In genomic region chr2:38795016-38795415, GRCh38 we compare ENCODE assay signal across 8 cellular contexts. TPM values are rescaled to one million over a fixed set of nuclear protein-coding genes. Genes with fewer than 3 reads are reported as not detected.
DNase-seq lines count a peak whose midpoint lies in the region; ATAC-seq, FAIRE-seq and TF ChIP-seq lines count a peak whose summit lies in the region.
"Not testable (repeated sequence)": the region's sequence is repeated elsewhere in the genome, so short reads cannot be mapped to it uniquely, and the experiment has no call there.

No MANE protein-coding gene starts in this region.

- H3K27ac ChIP-seq in K562 (ENCODE audit: extremely low read depth, low read depth, low read length), result not testable (repeated sequence)
- H3K27ac ChIP-seq in hepatocyte (peak overlapping the region; percentile 32), HepG2 (ENCODE audit: extremely low read length, insufficient read depth, low read length) (peak overlapping the region; percentile 3), liver (ENCODE audit: low read depth in 1 of 2, low read length in 2 of 2) (peak overlapping the region; percentile 81 to 93), right lobe of liver (peak overlapping the region; percentile 51 to 95 (median 89))

- not testable (repeated sequence) for H3K27me3 Mint-ChIP-seq in nephron (ENCODE audit: low read depth); progenitor cell of endocrine pancreas

- H3K27me3 ChIP-seq in K562 (ENCODE audit: control insufficient read depth in 2 of 2, insufficient read depth in 2 of 2, low read length in 2 of 2); hepatocyte; HepG2 (ENCODE audit: control insufficient read depth in 1 of 2, insufficient read depth in 2 of 2, low read length in 2 of 2); liver (ENCODE audit: control insufficient read depth in 4 of 4, insufficient read depth in 4 of 4, low read length in 3 of 4); right lobe of liver: not testable (repeated sequence)

- not testable (repeated sequence) for TF ChIP-seq CTCF in K562 (IDR thresholded peaks at IDR 0.05 in 2 of 3, conservative IDR thresholded peaks at IDR 0.05 in 1 of 3; ENCODE audit: insufficient read depth in 2 of 3, low read depth in 1 of 3, low read length in 3 of 3); hepatocyte (IDR thresholded peaks at IDR 0.05; ENCODE audit: poor library complexity); HepG2 (CRISPR knock-in tag; IDR thresholded peaks at IDR 0.05); liver (IDR thresholded peaks at IDR 0.05; ENCODE audit: low read depth, low read length, missing input control); right lobe of liver (IDR thresholded peaks at IDR 0.05); nephron (IDR thresholded peaks at IDR 0.05; ENCODE audit: unreplicated experiment in 3 of 3); progenitor cell of endocrine pancreas (IDR thresholded peaks at IDR 0.05; ENCODE audit: unreplicated experiment)

- TF ChIP-seq POLR2A in K562 (conservative IDR thresholded peaks at IDR 0.05); HepG2 (IDR thresholded peaks at IDR 0.05; ENCODE audit: insufficient read depth in 1 of 2, low read depth in 2 of 2, low read length in 2 of 2); right lobe of liver (IDR thresholded peaks at IDR 0.05): not testable (repeated sequence)

- not testable (repeated sequence) for DNase-seq in K562 (ENCODE audit: extremely low read depth in 1 of 4, low spot score in 3 of 4); hepatocyte (ENCODE audit: low spot score); HepG2 (ENCODE audit: low spot score); right lobe of liver; progenitor cell of endocrine pancreas (ENCODE audit: low spot score, unreplicated experiment)
- DNase-seq in head of caudate nucleus, result peak in 24 of 42 donors; percentile 3 to 59 (median 17)

- not testable (repeated sequence) for TF ChIP-seq RAD21 in K562 (CRISPR knock-in tag; conservative IDR thresholded peaks at IDR 0.05 in 1 of 2, IDR thresholded peaks at IDR 0.05 in 1 of 2); HepG2 (CRISPR knock-in tag; IDR thresholded peaks at IDR 0.05); liver (IDR thresholded peaks at IDR 0.05)

- not testable (repeated sequence) for H3K4me3 ChIP-seq in K562; hepatocyte; HepG2 (replicated peaks in 1 of 3; ENCODE audit: insufficient read depth in 1 of 3, low read depth in 2 of 3, low read length in 3 of 3); liver (ENCODE audit: low read depth in 1 of 3, low read length in 3 of 3); right lobe of liver

- peaks cover 11% of the 10 kb centered on the region; the same call in 1 of the 3 replicates for H3K36me3 ChIP-seq in K562 (ENCODE audit: control insufficient read depth, insufficient read depth, low read length)
- not testable (repeated sequence) for H3K36me3 ChIP-seq in hepatocyte (replicated peaks; ENCODE audit: insufficient read depth, low read depth); HepG2 (replicated peaks in 1 of 2; ENCODE audit: control insufficient read depth in 1 of 2, insufficient read depth in 2 of 2, low read length in 2 of 2); liver (ENCODE audit: control insufficient read depth in 4 of 4, insufficient read depth in 3 of 4, low read depth in 1 of 4, low read length in 3 of 4); right lobe of liver

- H3K9me2 ChIP-seq in hepatocyte (replicated peaks; ENCODE audit: insufficient read depth), result not testable (repeated sequence)

- POLR2A ChIA-PET in K562 (lab: Yijun Ruan, JAX), result interaction anchor here (2.0 kb wide), 1 partner anchor 44 kb away, joined by 6 read pairs; the partner anchor contains the start of gene SRSF7
- POLR2A ChIA-PET in HepG2 (lab: Yijun Ruan, JAX), result interaction anchor here (2.9 kb wide), 1 partner anchor 43 kb away, joined by 14 read pairs; the partner anchor contains the start of gene SRSF7

- TF ChIP-seq EP300 in K562 (IDR thresholded peaks at IDR 0.05; ENCODE audit: low read length); HepG2 (IDR thresholded peaks at IDR 0.05; ENCODE audit: low read depth in 2 of 2, low read length in 2 of 2); HepG2 (CRISPR knock-in tag; IDR thresholded peaks at IDR 0.05; ENCODE audit: borderline replicate concordance): not testable (repeated sequence)

- not testable (repeated sequence) for H3K9me1 ChIP-seq in K562 (ENCODE audit: control insufficient read depth, insufficient read depth, low read length)

- not testable (repeated sequence) for H4K20me1 ChIP-seq in K562 (replicated peaks; ENCODE audit: control insufficient read depth, insufficient read depth, low read length); hepatocyte (ENCODE audit: insufficient read depth, poor library complexity, severe bottlenecking); HepG2 (ENCODE audit: insufficient read depth, low read length)

- CTCF ChIA-PET in K562 (lab: Yijun Ruan, JAX; ENCODE audit: low intra/inter-chr PET ratio); HepG2 (lab: Yijun Ruan, JAX; ENCODE audit: low intra/inter-chr PET ratio, low total read pairs): not testable (repeated sequence)

- H3K9me3 ChIP-seq in K562 (replicated peaks; ENCODE audit: control insufficient read depth, insufficient read depth, low read depth, low read length); hepatocyte (ENCODE audit: low read depth); HepG2 (ENCODE audit: low read length); liver (ENCODE audit: control insufficient read depth in 4 of 4, low read length in 3 of 4); right lobe of liver: not testable (repeated sequence)

- peaks cover 19% of the 10 kb centered on the region for H3K36me3 Mint-ChIP-seq in nephron (ENCODE audit: low read depth)
- H3K36me3 Mint-ChIP-seq in progenitor cell of endocrine pancreas (ENCODE audit: insufficient read depth), result not testable (repeated sequence)

- intact Hi-C loops in K562 (cut with micrococcal nuclease); head of caudate nucleus (cut with DNase I); HepG2 (cut with micrococcal nuclease; ENCODE audit: unreplicated experiment); right lobe of liver (cut with DNase I): not testable (repeated sequence)

- H3K4me1 Mint-ChIP-seq in nephron, result not testable (repeated sequence)
- peaks cover 19% of the 10 kb centered on the region for H3K4me1 Mint-ChIP-seq in progenitor cell of endocrine pancreas (ENCODE audit: low read depth)

- not testable (repeated sequence) for H3K4me2 ChIP-seq in K562 (ENCODE audit: insufficient read depth, low read length); hepatocyte
- peak overlapping the region; percentile 60; the same call in 1 of the 2 replicates for H3K4me2 ChIP-seq in HepG2 (ENCODE audit: low read depth, low read length)

- not testable (repeated sequence) for FAIRE-seq in K562 (lab: Jason Lieb, UNC); HepG2 (lab: Jason Lieb, UNC)

- not testable (repeated sequence) for H3K79me2 ChIP-seq in K562 (ENCODE audit: control insufficient read depth, insufficient read depth, low read length); hepatocyte; HepG2 (ENCODE audit: insufficient read depth, low read length)

- not testable (repeated sequence) for ATAC-seq in K562, HepG2, right lobe of liver

- not testable (repeated sequence) for H2AFZ ChIP-seq in K562 (ENCODE audit: low read depth, low read length); hepatocyte; HepG2 (ENCODE audit: low read length)

- not testable (repeated sequence) for H3K9ac ChIP-seq in K562 (ENCODE audit: insufficient read depth in 1 of 2, low read depth in 2 of 2, low read length in 2 of 2); HepG2 (ENCODE audit: insufficient read depth, low read depth, low read length)
- peak overlapping the region in 1 of 2 donors; percentile 3 for H3K9ac ChIP-seq in liver (ENCODE audit: low read depth in 1 of 2, low read length in 2 of 2)

- H3K27ac Mint-ChIP-seq in nephron (peak overlapping the region; percentile 81 to 89 (median 88)), progenitor cell of endocrine pancreas (peak overlapping the region; percentile 30)

- 52% methylated on average over 7 of the region's 7 CpGs for WGBS in K562 (ENCODE audit: insufficient coverage, low coverage, missing lambda C conversion rate)
- 90% methylated on average over 7 of the region's 7 CpGs for WGBS in hepatocyte (ENCODE audit: low lambda C conversion rate, missing lambda C conversion rate)
- WGBS in HepG2 (ENCODE audit: low lambda C conversion rate), result 84% methylated on average over 7 of the region's 7 CpGs
- 77% methylated on average over 7 of the region's 7 CpGs for WGBS in liver
- 45% methylated on average over 7 of the region's 7 CpGs for WGBS in right lobe of liver (ENCODE audit: insufficient coverage, low coverage, low lambda C conversion rate, missing lambda C conversion rate)

- not testable (repeated sequence) for H3K9me3 Mint-ChIP-seq in nephron; progenitor cell of endocrine pancreas (ENCODE audit: low read depth)

- H3K4me1 ChIP-seq in K562 (replicated peaks in 1 of 2; ENCODE audit: control insufficient read depth in 2 of 2, insufficient read depth in 2 of 2, low read length in 2 of 2), result not testable (repeated sequence)
- H3K4me1 ChIP-seq in hepatocyte (ENCODE audit: insufficient read depth) (peaks cover 13% of the 10 kb centered on the region), HepG2 (ENCODE audit: insufficient read depth, low read length) (peaks cover 35% of the 10 kb centered on the region), liver (ENCODE audit: control insufficient read depth in 4 of 4, insufficient read depth in 4 of 4, low read length in 3 of 4) (peaks cover 8 to 33% (median 16%) of the 10 kb centered on the region in 4 donors), right lobe of liver (peaks cover 0 to 32% (median 13%) of the 10 kb centered on the region in 4 donors)

- H3K4me3 Mint-ChIP-seq in nephron; progenitor cell of endocrine pancreas (ENCODE audit: low read depth): not testable (repeated sequence)

- BruUV-seq in K562 (replicated peaks; lab: Mats Ljungman, UMichigan); HepG2 (replicated peaks; lab: Mats Ljungman, UMichigan): not testable (repeated sequence)

- in situ Hi-C loops in K562 (cut with MboI); HepG2 (cut with HindIII; ENCODE audit: extremely low pct_ligation_motif_present, low pct_unique_long_range_greater_than_20kb): not testable (repeated sequence)

RNA-seq across cellular contexts. Expression of gene GEMIN6, which starts 17.0 kb away (rescaled TPM):
- 5.5 and 7.4 TPM in 2 replicates for total RNA-seq in K562 (2011; cell fraction: chromatin; rRNA removed; ENCODE audit: low replicate concordance)
- 3.2 TPM in 2 replicates for total RNA-seq in K562 (2011; cell fraction: nucleolus; rRNA removed)
- 4.1 and 8.1 TPM in 2 replicates for total RNA-seq in K562 (2011; cell fraction: nucleoplasm; rRNA removed)
- 12.3 and 18.3 TPM in 2 replicates for total RNA-seq in K562 (2014; rRNA removed)
- 31.6 and 32.4 TPM in 2 replicates for total RNA-seq in K562 (2014; rRNA removed; fragmentation: Illumina TruSeq; extraction: Trizol)
- 20.3 and 21.8 TPM in 2 replicates for total RNA-seq in K562 (2015; rRNA removed; fragmentation: Illumina TruSeq; extraction: Trizol)
- total RNA-seq in K562 (2021), result 15.9 and 19.3 TPM in 2 replicates
- polyA plus RNA-seq in K562 (2011; rRNA removed), result 18.0 and 28.4 TPM in 2 replicates
- polyA plus RNA-seq in K562 (2011; cell fraction: cytosol; rRNA removed), result 6.1 and 10.2 TPM in 2 replicates
- polyA plus RNA-seq in K562 (2011; cell fraction: nucleus; rRNA removed), result 3.8 and 6.4 TPM in 2 replicates
- 6.1 and 13.3 TPM in 2 replicates for polyA plus RNA-seq in K562 (2012)
- 12.0 and 12.5 TPM in 2 replicates for polyA plus RNA-seq in K562 (2014; fragmentation: Illumina TruSeq; extraction: Trizol)
- polyA plus RNA-seq in K562 (2014; fragmentation: Nextera tagmentation; extraction: Ambion mirVana), result 10 to 100 TPM; 48.5 to 58.6 TPM
- 14.5 and 17.4 TPM in 2 replicates for polyA plus RNA-seq in K562 (2014; rRNA removed)
- 9.7 and 11.4 TPM in 2 replicates for polyA minus RNA-seq in K562 (2011; rRNA and poly(A)+ RNA removed)
- polyA minus RNA-seq in K562 (2011; cell fraction: cytosol; rRNA and poly(A)+ RNA removed), result 4.4 and 6.8 TPM in 2 replicates
- 0.81 and 2.4 TPM in 2 replicates for polyA minus RNA-seq in K562 (2011; cell fraction: nucleus; rRNA and poly(A)+ RNA removed)
- total RNA-seq in hepatocyte, result 12.6 and 15.7 TPM in 2 replicates
- 13.4 and 16.2 TPM in 2 replicates for polyA plus RNA-seq in hepatocyte
- total RNA-seq in HepG2 (2016; rRNA removed; fragmentation: Illumina TruSeq; extraction: Trizol), result 43.2 and 62.7 TPM in 2 replicates
- total RNA-seq in HepG2 (2016; cell fraction: cytosol; rRNA removed; fragmentation: Illumina TruSeq; extraction: Trizol; ENCODE audit: low read depth), result 12.7 and 14.8 TPM in 2 replicates
- total RNA-seq in HepG2 (2016; cell fraction: insoluble cytoplasmic fraction; rRNA removed; fragmentation: Illumina TruSeq; extraction: Trizol), result 46.9 and 68.8 TPM in 2 replicates
- total RNA-seq in HepG2 (2016; cell fraction: membrane; rRNA removed; fragmentation: Illumina TruSeq; extraction: Trizol), result 27.5 and 31.0 TPM in 2 replicates
- total RNA-seq in HepG2 (2016; cell fraction: nucleus; rRNA removed; fragmentation: Illumina TruSeq; extraction: Trizol), result 11.9 and 15.9 TPM in 2 replicates
- polyA plus RNA-seq in HepG2 (2011; rRNA removed), result 13.0 and 14.4 TPM in 2 replicates
- 7.9 and 12.4 TPM in 2 replicates for polyA plus RNA-seq in HepG2 (2011; cell fraction: cytosol; rRNA removed)
- polyA plus RNA-seq in HepG2 (2011; cell fraction: nucleus; rRNA removed), result 1.6 and 3.7 TPM in 2 replicates
- 15.2 and 30.2 TPM in 2 replicates for polyA plus RNA-seq in HepG2 (2012)
- polyA plus RNA-seq in HepG2 (2016; cell fraction: cytosol; fragmentation: Illumina TruSeq; extraction: Trizol; ENCODE audit: low read depth), result 12.3 and 13.5 TPM in 2 replicates
- 58.6 and 61.6 TPM in 2 replicates for polyA plus RNA-seq in HepG2 (2016; cell fraction: insoluble cytoplasmic fraction; fragmentation: Illumina TruSeq; extraction: Trizol; ENCODE audit: low read depth)
- polyA plus RNA-seq in HepG2 (2016; cell fraction: membrane; fragmentation: Illumina TruSeq; extraction: Trizol; ENCODE audit: low read depth), result 18.4 and 19.5 TPM in 2 replicates
- 23.2 and 25.7 TPM in 2 replicates for polyA plus RNA-seq in HepG2 (2016; cell fraction: nucleus; fragmentation: Illumina TruSeq; extraction: Trizol; ENCODE audit: insufficient read depth, low read depth)
- polyA minus RNA-seq in HepG2 (2011; rRNA and poly(A)+ RNA removed; ENCODE audit: low replicate concordance), result 2.1 and 7.0 TPM in 2 replicates
- polyA minus RNA-seq in HepG2 (2011; cell fraction: cytosol; rRNA and poly(A)+ RNA removed), result 6.2 and 8.2 TPM in 2 replicates
- 1.7 and 2.9 TPM in 2 replicates for polyA minus RNA-seq in HepG2 (2011; cell fraction: nucleus; rRNA and poly(A)+ RNA removed)
- total RNA-seq in liver, result 1 to 10 TPM; 4.5 to 6.3 TPM
- 10 to 100 TPM in 1 of 2 donors, 1 to 10 TPM in 1; 5.0 to 13.9 TPM for polyA plus RNA-seq in liver
- 10 to 100 TPM in 1 of 6 experiments, 1 to 10 TPM in 5; 5.8 to 10.5 (median 7.3) TPM for total RNA-seq in right lobe of liver
- 16.3 and 17.5 TPM in 2 replicates for total RNA-seq in progenitor cell of endocrine pancreas

RNA-seq across cellular contexts. Expression of gene SRSF7, which starts 43.9 kb away (rescaled TPM):
- total RNA-seq in K562 (2011; cell fraction: chromatin; rRNA removed; ENCODE audit: low replicate concordance), result 208 and 463 TPM in 2 replicates
- total RNA-seq in K562 (2011; cell fraction: nucleolus; rRNA removed), result 149 and 153 TPM in 2 replicates
- 214 TPM in 2 replicates for total RNA-seq in K562 (2011; cell fraction: nucleoplasm; rRNA removed)
- total RNA-seq in K562 (2014; rRNA removed) (219 and 241 TPM in 2 replicates), K562 (2014; rRNA removed; fragmentation: Illumina TruSeq; extraction: Trizol) (336 and 371 TPM in 2 replicates), K562 (2015; rRNA removed; fragmentation: Illumina TruSeq; extraction: Trizol) (393 and 420 TPM in 2 replicates), K562 (2021) (293 and 315 TPM in 2 replicates), hepatocyte (113 and 120 TPM in 2 replicates), HepG2 (2016; rRNA removed; fragmentation: Illumina TruSeq; extraction: Trizol) (275 and 377 TPM in 2 replicates), liver (10 to 100 TPM; 63.4 to 66.9 TPM), right lobe of liver (10 to 100 TPM; 33.5 to 57.4 (median 44.4) TPM), progenitor cell of endocrine pancreas (258 TPM in 2 replicates)
- polyA plus RNA-seq in K562 (2011; rRNA removed) (519 and 726 TPM in 2 replicates), K562 (2014; fragmentation: Illumina TruSeq; extraction: Trizol) (316 and 323 TPM in 2 replicates), K562 (2014; fragmentation: Nextera tagmentation; extraction: Ambion mirVana) (100 to 1,000 TPM; 696 to 706 TPM), K562 (2014; rRNA removed) (375 and 380 TPM in 2 replicates), hepatocyte (147 and 172 TPM in 2 replicates), HepG2 (2011; rRNA removed) (154 and 172 TPM in 2 replicates), liver (100 to 1,000 TPM in 1 of 2 donors, 10 to 100 TPM in 1; 49.8 to 111 TPM)
- 154 and 268 TPM in 2 replicates for polyA plus RNA-seq in K562 (2011; cell fraction: cytosol; rRNA removed)
- polyA plus RNA-seq in K562 (2011; cell fraction: nucleus; rRNA removed), result 495 and 660 TPM in 2 replicates
- polyA plus RNA-seq in K562 (2012), result 248 and 386 TPM in 2 replicates
- 547 and 760 TPM in 2 replicates for polyA minus RNA-seq in K562 (2011; rRNA and poly(A)+ RNA removed)
- 130 and 176 TPM in 2 replicates for polyA minus RNA-seq in K562 (2011; cell fraction: cytosol; rRNA and poly(A)+ RNA removed)
- 174 and 299 TPM in 2 replicates for polyA minus RNA-seq in K562 (2011; cell fraction: nucleus; rRNA and poly(A)+ RNA removed)
- 67.2 and 80.5 TPM in 2 replicates for total RNA-seq in HepG2 (2016; cell fraction: cytosol; rRNA removed; fragmentation: Illumina TruSeq; extraction: Trizol; ENCODE audit: low read depth)
- total RNA-seq in HepG2 (2016; cell fraction: insoluble cytoplasmic fraction; rRNA removed; fragmentation: Illumina TruSeq; extraction: Trizol), result 285 and 392 TPM in 2 replicates
- 77.6 and 84.5 TPM in 2 replicates for total RNA-seq in HepG2 (2016; cell fraction: membrane; rRNA removed; fragmentation: Illumina TruSeq; extraction: Trizol)
- total RNA-seq in HepG2 (2016; cell fraction: nucleus; rRNA removed; fragmentation: Illumina TruSeq; extraction: Trizol), result 186 and 191 TPM in 2 replicates
- 76.4 and 98.0 TPM in 2 replicates for polyA plus RNA-seq in HepG2 (2011; cell fraction: cytosol; rRNA removed)
- polyA plus RNA-seq in HepG2 (2011; cell fraction: nucleus; rRNA removed), result 231 and 316 TPM in 2 replicates
- 106 and 123 TPM in 2 replicates for polyA plus RNA-seq in HepG2 (2012)
- 48.7 and 55.5 TPM in 2 replicates for polyA plus RNA-seq in HepG2 (2016; cell fraction: cytosol; fragmentation: Illumina TruSeq; extraction: Trizol; ENCODE audit: low read depth)
- 378 and 417 TPM in 2 replicates for polyA plus RNA-seq in HepG2 (2016; cell fraction: insoluble cytoplasmic fraction; fragmentation: Illumina TruSeq; extraction: Trizol; ENCODE audit: low read depth)
- 45.0 and 50.4 TPM in 2 replicates for polyA plus RNA-seq in HepG2 (2016; cell fraction: membrane; fragmentation: Illumina TruSeq; extraction: Trizol; ENCODE audit: low read depth)
- 359 and 362 TPM in 2 replicates for polyA plus RNA-seq in HepG2 (2016; cell fraction: nucleus; fragmentation: Illumina TruSeq; extraction: Trizol; ENCODE audit: insufficient read depth, low read depth)
- polyA minus RNA-seq in HepG2 (2011; rRNA and poly(A)+ RNA removed; ENCODE audit: low replicate concordance), result 67.1 and 233 TPM in 2 replicates
- polyA minus RNA-seq in HepG2 (2011; cell fraction: cytosol; rRNA and poly(A)+ RNA removed), result 41.8 and 45.7 TPM in 2 replicates
- 175 and 230 TPM in 2 replicates for polyA minus RNA-seq in HepG2 (2011; cell fraction: nucleus; rRNA and poly(A)+ RNA removed)
